34 cellular contexts compared by ENCODE assay signal in genomic region chr6:92681401-92681800, GRCh38.
"Had no signal": no experiment of that assay in that cellular context is flagged by ENCODE, and none has a peak within 500 bp of the region (broad histone marks: within the 10 kb centered on the region; RNA-seq: fewer than 3 reads in every experiment).

No MANE protein-coding gene starts in this region.

- H3K9me3 Mint-ChIP-seq: activated CD4-positive, alpha-beta T cell treated with anti-CD3 and anti-CD28 coated beads, Interleukin-2, amount 10 ng/mL, durations not matched to agents 24 days and 14 days had no signal

- H3K9me3 ChIP-seq: MG63, Peyer's patch had no signal

- H3K4me3 Mint-ChIP-seq: activated CD4-positive, alpha-beta T cell treated with anti-CD3 and anti-CD28 coated beads, Interleukin-2, amount 10 ng/mL, durations not matched to agents 24 days and 14 days; activated CD8-positive, alpha-beta T cell treated with anti-CD3 and anti-CD28 coated beads for 36 hours; activated naive CD8-positive, alpha-beta T cell treated with anti-CD3 and anti-CD28 coated beads for 36 hours; activated T-cell treated with anti-CD3 and anti-CD28 coated beads, Interleukin-2, amount 50 U/mL, for 72 hours; activated T-helper 17 cell treated with anti-CD3 and anti-CD28 coated beads, Interleukin-2, amount 50 U/mL, for 72 hours had no signal

- H3K4me3 ChIP-seq: MG63, Peyer's patch had no signal

- H3K27me3 Mint-ChIP-seq: activated CD4-positive, alpha-beta T cell treated with anti-CD3 and anti-CD28 coated beads, Interleukin-2, amount 10 ng/mL, durations not matched to agents 24 days and 14 days; activated CD8-positive, alpha-beta T cell treated with anti-CD3 and anti-CD28 coated beads for 36 hours; activated naive CD8-positive, alpha-beta T cell treated with anti-CD3 and anti-CD28 coated beads for 36 hours; activated T-helper 17 cell treated with anti-CD3 and anti-CD28 coated beads, Interleukin-2, amount 50 U/mL, for 72 hours had no signal

- H3K27ac ChIP-seq: brain microvascular endothelial cell, Peyer's patch, WERI-Rb-1 had no signal

- DNase-seq: activated CD4-positive, alpha-beta T cell treated with anti-CD3 and anti-CD28 coated beads, Interleukin-2, amount 10 ng/mL, durations not matched to agents 24 days and 14 days; activated CD4-positive, alpha-beta T cell treated with anti-CD3 and anti-CD28 coated beads, Interleukin-2, amount 50 U/mL, for 4 hours; activated CD4-positive, CD25-positive, alpha-beta regulatory T cell; activated CD8-positive, alpha-beta T cell treated with anti-CD3 and anti-CD28 coated beads for 36 hours; activated effector memory CD4-positive, alpha-beta T cell treated with anti-CD3 and anti-CD28 coated beads, Interleukin-2, amount 50 U/mL, for 16 hours; activated naive CD4-positive, alpha-beta T cell; activated naive CD4-positive, alpha-beta T cell treated with anti-CD3 and anti-CD28 coated beads, Interleukin-2, amount 50 U/mL, for 16 hours; activated naive CD8-positive, alpha-beta T cell treated with anti-CD3 and anti-CD28 coated beads for 36 hours; activated T-cell treated with anti-CD3 and anti-CD28 coated beads, Interleukin-2, amount 50 U/mL, for 1 hour; activated T-cell treated with anti-CD3 and anti-CD28 coated beads, Interleukin-2, amount 50 U/mL, for 72 hours; amniotic stem cell; aorta; brain microvascular endothelial cell; central memory CD4-positive, alpha-beta T cell; Karpas-422; KBM-7; MG63; NCI-H1048; NCI-H1105 treated with DMSO at 0.1 percent for 48 hours; NCI-H1436; NCI-H1694; NCI-H1930; NCI-H2081 treated with DMSO at 0.1 percent for 48 hours; NCI-H2171; NCI-H446 treated with DMSO at 0.1 percent for 48 hours; NCI-H524; Peyer's patch; RPMI8226; SIG-M5; T-helper 1 cell; T-helper 2 cell; T-helper 9 cell; WERI-Rb-1 had no signal

- H3K4me1 Mint-ChIP-seq: activated CD4-positive, alpha-beta T cell treated with anti-CD3 and anti-CD28 coated beads, Interleukin-2, amount 10 ng/mL, durations not matched to agents 24 days and 14 days; activated naive CD8-positive, alpha-beta T cell treated with anti-CD3 and anti-CD28 coated beads for 36 hours; activated T-helper 17 cell treated with anti-CD3 and anti-CD28 coated beads, Interleukin-2, amount 50 U/mL, for 72 hours had no signal

- H3K4me1 ChIP-seq: Peyer's patch had no signal

- H3K36me3 Mint-ChIP-seq: activated naive CD8-positive, alpha-beta T cell treated with anti-CD3 and anti-CD28 coated beads for 36 hours had no signal

- H3K27me3 ChIP-seq: brain microvascular endothelial cell, MG63, Peyer's patch had no signal

- H3K36me3 ChIP-seq: brain microvascular endothelial cell, MG63, Peyer's patch, WERI-Rb-1 had no signal

- H3K27ac Mint-ChIP-seq: activated CD4-positive, alpha-beta T cell treated with anti-CD3 and anti-CD28 coated beads, Interleukin-2, amount 10 ng/mL, durations not matched to agents 24 days and 14 days; activated CD8-positive, alpha-beta T cell treated with anti-CD3 and anti-CD28 coated beads for 36 hours; activated naive CD8-positive, alpha-beta T cell treated with anti-CD3 and anti-CD28 coated beads for 36 hours; activated T-cell treated with anti-CD3 and anti-CD28 coated beads, Interleukin-2, amount 50 U/mL, for 72 hours; activated T-helper 17 cell treated with anti-CD3 and anti-CD28 coated beads, Interleukin-2, amount 50 U/mL, for 72 hours had no signal
